Comparison of ENCODE assay signal across 8 cellular contexts in genomic region chr2:182666674-182667320, GRCh38. TPM values are rescaled to one million over a fixed set of nuclear protein-coding genes. Genes with fewer than 3 reads are reported as not detected.
DNase-seq lines count a peak whose midpoint lies in the region; ATAC-seq and TF ChIP-seq lines count a peak whose summit lies in the region.

No MANE protein-coding gene starts in this region.

- intact Hi-C loops in left lung (cut with DNase I), result no loop called here

- no peaks in the 10 kb centered on the region for H3K36me3 ChIP-seq in WERI-Rb-1
- H3K36me3 ChIP-seq in left lung, result no peaks in the 10 kb centered on the region

- peak; percentile 42 for ATAC-seq in activated naive CD8-positive, alpha-beta T cell treated with anti-CD3 and anti-CD28 coated beads, Interleukin-2, amount 10 ng/mL, durations not matched to agents 7 days and 5 days (ENCODE audit: low read depth)
- peak; percentile 87 for ATAC-seq in GM21390 (IDR thresholded peaks at IDR 0.05; ENCODE audit: unreplicated experiment)
- peak; percentile 91 for ATAC-seq in HG03565 (IDR thresholded peaks at IDR 0.05; ENCODE audit: unreplicated experiment)
- peak; percentile 53 for ATAC-seq in left lung

- POLR2A ChIA-PET in activated naive CD8-positive, alpha-beta T cell treated with anti-CD3 and anti-CD28 coated beads, Interleukin-2, amount 10 ng/mL, durations not matched to agents 7 days and 5 days (lab: Charles Lee), result interaction anchor here (0.6 kb wide), 1 partner anchor 233 kb away, joined by 3 read pairs; no protein-coding TSS in a partner anchor

- no peak overlapping the region for H3K4me3 Mint-ChIP-seq in activated naive CD8-positive, alpha-beta T cell treated with anti-CD3 and anti-CD28 coated beads, Interleukin-2, amount 10 ng/mL, durations not matched to agents 7 days and 5 days
- no peak overlapping the region for H3K4me3 Mint-ChIP-seq in activated naive CD8-positive, alpha-beta T cell treated with anti-CD3 and anti-CD28 coated beads for 36 hours

- no peak overlapping the region for H3K27ac ChIP-seq in WERI-Rb-1
- H3K27ac ChIP-seq in left lung, result no peak overlapping the region

- H3K36me3 Mint-ChIP-seq in activated naive CD8-positive, alpha-beta T cell treated with anti-CD3 and anti-CD28 coated beads, Interleukin-2, amount 10 ng/mL, durations not matched to agents 7 days and 5 days, result no peaks in the 10 kb centered on the region
- H3K36me3 Mint-ChIP-seq in activated naive CD8-positive, alpha-beta T cell treated with anti-CD3 and anti-CD28 coated beads for 36 hours, result no peaks in the 10 kb centered on the region

- H3K27me3 Mint-ChIP-seq in activated naive CD8-positive, alpha-beta T cell treated with anti-CD3 and anti-CD28 coated beads, Interleukin-2, amount 10 ng/mL, durations not matched to agents 7 days and 5 days, result peaks cover 4% of the 10 kb centered on the region
- peaks cover 2% of the 10 kb centered on the region for H3K27me3 Mint-ChIP-seq in activated naive CD8-positive, alpha-beta T cell treated with anti-CD3 and anti-CD28 coated beads for 36 hours

- H3K27ac Mint-ChIP-seq in activated naive CD8-positive, alpha-beta T cell treated with anti-CD3 and anti-CD28 coated beads, Interleukin-2, amount 10 ng/mL, durations not matched to agents 7 days and 5 days, result no peak overlapping the region
- H3K27ac Mint-ChIP-seq in activated naive CD8-positive, alpha-beta T cell treated with anti-CD3 and anti-CD28 coated beads for 36 hours, result no peak overlapping the region

- no peak for DNase-seq in activated naive CD8-positive, alpha-beta T cell treated with anti-CD3 and anti-CD28 coated beads, Interleukin-2, amount 10 ng/mL, durations not matched to agents 7 days and 5 days
- no peak for DNase-seq in activated naive CD8-positive, alpha-beta T cell treated with anti-CD3 and anti-CD28 coated beads for 36 hours
- DNase-seq in WERI-Rb-1, result no peak
- DNase-seq in left lung, result no peak
- DNase-seq in globus pallidus (ENCODE audit: low spot score), result no peak
- no peak for DNase-seq in NCI-H187 (lab: John Stamatoyannopoulos, UW)

- H3K4me1 Mint-ChIP-seq in activated naive CD8-positive, alpha-beta T cell treated with anti-CD3 and anti-CD28 coated beads, Interleukin-2, amount 10 ng/mL, durations not matched to agents 7 days and 5 days, result peaks cover 3% of the 10 kb centered on the region
- peaks cover 4% of the 10 kb centered on the region for H3K4me1 Mint-ChIP-seq in activated naive CD8-positive, alpha-beta T cell treated with anti-CD3 and anti-CD28 coated beads for 36 hours

- no peaks in the 10 kb centered on the region for H3K4me1 ChIP-seq in left lung

- no peaks in the 10 kb centered on the region for H3K9me3 ChIP-seq in WERI-Rb-1 (ENCODE audit: severe bottlenecking)
- no peaks in the 10 kb centered on the region for H3K9me3 ChIP-seq in left lung

- peak; percentile 53 for TF ChIP-seq CTCF in WERI-Rb-1 (IDR thresholded peaks at IDR 0.05; ENCODE audit: low read depth, low read length)
- TF ChIP-seq CTCF in left lung (IDR thresholded peaks at IDR 0.05), result peak in 1 of 2 donors; percentile 55

- H3K27me3 ChIP-seq in WERI-Rb-1 (ENCODE audit: insufficient read depth, low read depth, severe bottlenecking), result no peaks in the 10 kb centered on the region
- no peaks in the 10 kb centered on the region for H3K27me3 ChIP-seq in left lung

- H3K9me3 Mint-ChIP-seq in activated naive CD8-positive, alpha-beta T cell treated with anti-CD3 and anti-CD28 coated beads, Interleukin-2, amount 10 ng/mL, durations not matched to agents 7 days and 5 days, result no peaks in the 10 kb centered on the region
- H3K9me3 Mint-ChIP-seq in activated naive CD8-positive, alpha-beta T cell treated with anti-CD3 and anti-CD28 coated beads for 36 hours, result no peaks in the 10 kb centered on the region

- H3K4me3 ChIP-seq in WERI-Rb-1 (ENCODE audit: low read depth, low read length) (no peak overlapping the region), left lung (no peak overlapping the region)

RNA-seq across cellular contexts. Expression of gene DNAJC10, which starts 49.3 kb away (rescaled TPM):
- 10 to 100 TPM; 41.0 to 45.3 TPM for total RNA-seq in activated naive CD8-positive, alpha-beta T cell treated with anti-CD3 and anti-CD28 coated beads, Interleukin-2, amount 10 ng/mL, durations not matched to agents 7 days and 5 days
- total RNA-seq in activated naive CD8-positive, alpha-beta T cell treated with anti-CD3 and anti-CD28 coated beads for 36 hours, result 10 to 100 TPM; 55.4 to 57.0 TPM
- 100 to 1,000 TPM; 120 to 163 TPM for total RNA-seq in left lung
